17 cellular contexts compared by ENCODE assay signal in the genomic region with DNA sequence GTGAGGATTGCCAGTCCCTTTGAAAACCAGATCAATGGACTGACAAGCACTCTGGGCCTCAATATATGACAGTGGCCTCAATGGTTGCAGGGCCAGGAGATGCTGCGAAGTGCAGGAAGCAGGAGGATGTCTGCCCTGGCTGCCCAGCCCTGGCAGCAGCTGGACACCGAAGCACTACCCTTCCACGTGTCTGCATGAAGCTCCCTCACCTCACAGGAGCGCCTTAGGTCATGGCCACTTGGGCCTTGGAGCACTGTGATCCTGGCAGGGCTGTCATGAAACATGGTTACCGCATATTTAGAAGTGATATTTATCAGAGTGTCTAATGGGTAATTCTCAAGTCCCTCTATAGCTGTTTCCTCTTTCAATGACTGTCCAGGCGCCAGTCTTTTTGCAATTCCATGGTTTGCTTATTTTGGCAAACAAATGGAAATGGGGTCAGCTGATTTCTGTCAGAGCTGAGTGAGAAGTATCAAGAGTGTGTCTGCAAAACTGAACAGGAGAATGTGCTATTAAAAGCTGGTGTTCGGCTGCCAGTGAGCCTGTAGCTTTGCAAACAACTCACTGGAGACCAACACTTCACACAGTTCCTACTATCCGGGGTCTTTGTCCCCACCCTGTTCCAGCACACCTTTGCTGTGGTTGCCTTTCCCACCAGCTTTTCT.
"Had no signal": no experiment of that assay in that cellular context is flagged by ENCODE, and none has a peak within 500 bp of the region (broad histone marks: within the 10 kb centered on the region; RNA-seq: fewer than 3 reads in every experiment).

No MANE protein-coding gene starts in this region.

- H3K27ac Mint-ChIP-seq: activated naive CD8-positive, alpha-beta T cell; mesothelial cell of epicardium had no signal

- H3K36me3 ChIP-seq: colonic mucosa, sigmoid colon, spleen, thoracic aorta had no signal

- H3K27me3 Mint-ChIP-seq: activated naive CD8-positive, alpha-beta T cell had no signal

- H3K4me1 ChIP-seq: body of pancreas, colonic mucosa, psoas muscle, sigmoid colon, spleen had no signal

- DNase-seq: activated CD4-positive, alpha-beta T cell treated with anti-CD3 and anti-CD28 coated beads, Interleukin-2, amount 50 U/mL, for 1 hour; activated CD8-positive, alpha-beta memory T cell treated with anti-CD3 and anti-CD28 coated beads for 24 hours; activated gamma-delta T cell treated with Interleukin-2 at 50 U/mL for 16 hours; amygdala; body of pancreas; central memory CD4-positive, alpha-beta T cell; colonic mucosa; hypothalamus; kidney glomerular epithelial cell; psoas muscle; sigmoid colon; spleen had no signal

- H3K4me3 Mint-ChIP-seq: activated naive CD8-positive, alpha-beta T cell; mesothelial cell of epicardium had no signal

- ATAC-seq: body of pancreas, esophagus mucosa, psoas muscle had no signal

- H3K9me3 ChIP-seq: body of pancreas, colonic mucosa, psoas muscle, sigmoid colon, thoracic aorta had no signal

- H3K27me3 ChIP-seq: body of pancreas, colonic mucosa, sigmoid colon, spleen had no signal

- H3K9me3 Mint-ChIP-seq: mesothelial cell of epicardium had no signal

- H3K36me3 Mint-ChIP-seq: activated naive CD8-positive, alpha-beta T cell; mesothelial cell of epicardium had no signal

- H3K27ac ChIP-seq: body of pancreas, colonic mucosa, psoas muscle, sigmoid colon, spleen, thoracic aorta had no signal

- H3K4me3 ChIP-seq: body of pancreas, colonic mucosa, lung, psoas muscle, sigmoid colon, spleen, thoracic aorta had no signal
